23 cellular contexts compared by ENCODE assay signal in the genomic region with DNA sequence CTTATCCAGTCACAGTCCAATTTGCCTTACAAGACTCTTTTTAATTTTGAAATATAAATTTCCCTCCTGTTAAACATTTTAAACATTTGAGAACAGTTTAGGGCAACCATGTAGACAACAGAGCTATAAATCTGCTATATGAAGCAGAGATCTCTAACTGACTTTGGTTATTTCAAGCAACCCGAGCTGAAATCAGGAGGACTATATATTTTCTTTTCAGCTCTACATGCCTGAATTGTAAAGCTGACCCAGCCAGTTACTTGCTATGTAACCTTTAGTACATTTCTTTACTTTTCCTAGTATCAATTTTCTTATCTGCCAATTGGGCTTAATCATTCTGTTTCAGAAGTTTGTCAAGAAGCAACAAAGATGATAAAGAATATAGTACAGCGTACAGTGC.
DNase-seq lines count a peak whose midpoint lies in the region; ATAC-seq and TF ChIP-seq lines count a peak whose summit lies in the region.
"Had no signal": no experiment of that assay in that cellular context is flagged by ENCODE, and none has a peak within 500 bp of the region (broad histone marks: within the 10 kb centered on the region; RNA-seq: fewer than 3 reads in every experiment).

No MANE protein-coding gene starts in this region.

- H2AFZ ChIP-seq in PC-9: 0 out of 2 replicates have a peak overlapping the region, but pooled peaks have one; percentile 2

- no peak overlapping the region for H3K4me2 ChIP-seq in PC-9
- H3K4me2 ChIP-seq: A549; BLaER1 treated with 17β-estradiol and CSF1 and Interleukin-3, amounts not matched to agents 10 nM and 100 nM had no signal

- H3K27me3 ChIP-seq in cardiac muscle cell (no peaks in the 10 kb centered on the region), PC-9 (ENCODE audit: insufficient read depth, low read depth) (no peaks in the 10 kb centered on the region)
- H3K27me3 ChIP-seq: BLaER1 treated with 17β-estradiol and CSF1 and Interleukin-3, amounts not matched to agents 10 nM and 100 nM had no signal

- no peaks in the 10 kb centered on the region for H3K27me3 Mint-ChIP-seq in mesothelial cell of epicardium (ENCODE audit: low read depth)
- no peaks in the 10 kb centered on the region for H3K27me3 Mint-ChIP-seq in progenitor cell of endocrine pancreas
- H3K27me3 Mint-ChIP-seq: B cell had no signal

- H3K27ac ChIP-seq in cardiac muscle cell: peak overlapping the region; percentile 22
- no peak overlapping the region for H3K27ac ChIP-seq in PC-9
- H3K27ac ChIP-seq: 22Rv1; A549; BLaER1 treated with 17β-estradiol and CSF1 and Interleukin-3, amounts not matched to agents 10 nM and 100 nM; C4-2B had no signal

- ATAC-seq in Right ventricle myocardium superior (ENCODE audit: poor library complexity) (no peak), GM18505 (IDR thresholded peaks at IDR 0.05; ENCODE audit: unreplicated experiment) (no peak)
- ATAC-seq: A549; CD8-positive, alpha-beta T cell; GM12878 had no signal

- H3K4me1 Mint-ChIP-seq in mesothelial cell of epicardium (peaks cover 12% of the 10 kb centered on the region), progenitor cell of endocrine pancreas (ENCODE audit: low read depth) (peaks cover 35% of the 10 kb centered on the region)
- H3K4me1 Mint-ChIP-seq: B cell had no signal

- intact Hi-C loops in Right ventricle myocardium superior (cut with DNase I) (no loop called here), PC-9 (cut with micrococcal nuclease; ENCODE audit: unreplicated experiment) (no loop called here)

- H3K4me3 Mint-ChIP-seq in mesothelial cell of epicardium (no peak overlapping the region), progenitor cell of endocrine pancreas (ENCODE audit: low read depth) (no peak overlapping the region)
- H3K4me3 Mint-ChIP-seq: B cell; CD4-positive, alpha-beta T cell; CD8-positive, alpha-beta T cell had no signal

- TF ChIP-seq POLR2A in GM18505 (IDR thresholded peaks at IDR 0.05; ENCODE audit: borderline replicate concordance, extremely low read depth, insufficient read depth, insufficient read length): no peak

- TF ChIP-seq CTCF in cardiac muscle cell (IDR thresholded peaks at IDR 0.05; ENCODE audit: low read depth, low read length) (no peak), PC-9 (conservative IDR thresholded peaks at IDR 0.05) (no peak), mesothelial cell of epicardium (IDR thresholded peaks at IDR 0.05; ENCODE audit: unreplicated experiment) (no peak), progenitor cell of endocrine pancreas (IDR thresholded peaks at IDR 0.05; ENCODE audit: unreplicated experiment) (no peak)

- H3K9me3 ChIP-seq in cardiac muscle cell (ENCODE audit: low read depth) (no peaks in the 10 kb centered on the region), PC-9 (ENCODE audit: insufficient read depth, low read depth) (no peaks in the 10 kb centered on the region; the same call in 1 of the 2 replicates)
- H3K9me3 ChIP-seq: A549 had no signal

- POLR2A ChIA-PET in PC-9 (lab: Charles Lee; ENCODE audit: unreplicated experiment): no interaction called here

- DNase-seq in cardiac muscle cell (ENCODE audit: low read depth in 1 of 2, low spot score in 1 of 2) (no peak), Right ventricle myocardium superior (no peak), PC-9 (no peak), mesothelial cell of epicardium (ENCODE audit: low spot score in 2 of 2, unreplicated experiment in 2 of 2) (no peak), progenitor cell of endocrine pancreas (ENCODE audit: low spot score, unreplicated experiment) (no peak), DMS53 (lab: John Stamatoyannopoulos, UW) (no peak)
- DNase-seq in stimulated activated CD4-positive, alpha-beta T cell treated with anti-CD3 and anti-CD28 coated beads, Interleukin-15, amount 100 ng/mL, for 24 hours: no peak
- DNase-seq: AML-193; Caco-2; Calu3; CD4-positive, alpha-beta T cell; CD8-positive, alpha-beta T cell; DMS79; DND-41; EL; GDM1 had no signal

- H3K4me1 ChIP-seq in cardiac muscle cell (ENCODE audit: low read depth) (no peaks in the 10 kb centered on the region), PC-9 (replicated peaks; ENCODE audit: insufficient read depth) (no peaks in the 10 kb centered on the region)
- H3K4me1 ChIP-seq: A549; BLaER1 treated with 17β-estradiol and CSF1 and Interleukin-3, amounts not matched to agents 10 nM and 100 nM had no signal

- H3K79me2 ChIP-seq in PC-9 (ENCODE audit: low read depth): no peaks in the 10 kb centered on the region

- CTCF ChIA-PET in PC-9 (lab: Charles Lee): no interaction called here

- peaks cover 10% of the 10 kb centered on the region for H3K9me3 Mint-ChIP-seq in mesothelial cell of epicardium
- peaks cover 4% of the 10 kb centered on the region for H3K9me3 Mint-ChIP-seq in progenitor cell of endocrine pancreas (ENCODE audit: low read depth)
- H3K9me3 Mint-ChIP-seq: CD4-positive, alpha-beta T cell; CD8-positive, alpha-beta T cell had no signal

- no peaks in the 10 kb centered on the region for H3K36me3 Mint-ChIP-seq in mesothelial cell of epicardium
- peaks cover 2% of the 10 kb centered on the region for H3K36me3 Mint-ChIP-seq in progenitor cell of endocrine pancreas (ENCODE audit: insufficient read depth)
- H3K36me3 Mint-ChIP-seq: CD8-positive, alpha-beta T cell had no signal

- no TSS peak for BruUV-seq in PC-9 (replicated peaks; lab: Mats Ljungman, UMichigan)

- H3F3A ChIP-seq in PC-9 (ENCODE audit: insufficient read depth, low read depth): no peaks in the 10 kb centered on the region

- no peaks in the 10 kb centered on the region for H3K36me3 ChIP-seq in cardiac muscle cell
- no peaks in the 10 kb centered on the region for H3K36me3 ChIP-seq in PC-9 (ENCODE audit: low read depth)
- H3K36me3 ChIP-seq: BLaER1 treated with 17β-estradiol and CSF1 and Interleukin-3, amounts not matched to agents 10 nM and 100 nM had no signal

- H3K27ac Mint-ChIP-seq in mesothelial cell of epicardium (peak overlapping the region; percentile 48), progenitor cell of endocrine pancreas (peak overlapping the region; percentile 20)
- H3K27ac Mint-ChIP-seq: B cell; CD4-positive, alpha-beta T cell; CD8-positive, alpha-beta T cell had no signal

- H3K9me2 ChIP-seq in PC-9 (ENCODE audit: insufficient read depth): no peaks in the 10 kb centered on the region

- no peak overlapping the region for H3K4me3 ChIP-seq in cardiac muscle cell
- H3K4me3 ChIP-seq in PC-9: no peak overlapping the region
- H3K4me3 ChIP-seq: A549; BLaER1 treated with 17β-estradiol and CSF1 and Interleukin-3, amounts not matched to agents 10 nM and 100 nM; GM12878 had no signal

- no peaks in the 10 kb centered on the region for H4K20me1 ChIP-seq in PC-9 (ENCODE audit: insufficient read depth)
- H4K20me1 ChIP-seq: BLaER1 treated with 17β-estradiol and CSF1 and Interleukin-3, amounts not matched to agents 10 nM and 100 nM had no signal
